8 cellular contexts compared by ENCODE assay signal in genomic region chr11:70397336-70397982, GRCh38. TPM values are rescaled to one million over a fixed set of nuclear protein-coding genes. Genes with fewer than 3 reads are reported as not detected.
DNase-seq lines count a peak whose midpoint lies in the region; ATAC-seq, FAIRE-seq and TF ChIP-seq lines count a peak whose summit lies in the region.

No MANE protein-coding gene starts in this region.

- in situ Hi-C loops in HAP-1 (cut with MboI; ENCODE audit: low sequenced_read_pairs): no loop called here

- peaks cover 21% of the 10 kb centered on the region for H3K4me1 ChIP-seq in CD4-positive, CD25-positive, alpha-beta regulatory T cell (ENCODE audit: control insufficient read depth, insufficient read depth, low read length, poor library complexity, severe bottlenecking)
- H3K4me1 ChIP-seq in HAP-1: peaks cover 10% of the 10 kb centered on the region
- H3K4me1 ChIP-seq in endothelial cell of umbilical vein (ENCODE audit: control insufficient read depth, extremely low read depth, insufficient read depth, low read length): peaks cover 19% of the 10 kb centered on the region

- TF ChIP-seq EP300 in neural cell (conservative IDR thresholded peaks at IDR 0.05; ENCODE audit: poor library complexity, severe bottlenecking): no peak

- H3K27me3 Mint-ChIP-seq in CD4-positive, CD25-positive, alpha-beta regulatory T cell: peaks cover 39% of the 10 kb centered on the region

- CTCF ChIA-PET in endothelial cell of umbilical vein (lab: Charles Lee): interaction anchor here (0.7 to 1.6 kb wide), 2 partner anchors 30 to 66 kb away, joined by 3 to 5 read pairs; no protein-coding TSS in a partner anchor

- H3K4me3 ChIP-seq in CD4-positive, CD25-positive, alpha-beta regulatory T cell (ENCODE audit: low read depth, low read length): peak overlapping the region; percentile 60
- peak overlapping the region; percentile 71 for H3K4me3 ChIP-seq in HAP-1
- peak overlapping the region; percentile 84 to 89 (median 85) for H3K4me3 ChIP-seq in endothelial cell of umbilical vein (replicated peaks in 1 of 3; ENCODE audit: insufficient read depth in 1 of 3, low read depth in 1 of 3, low read length in 3 of 3)
- H3K4me3 ChIP-seq in neural cell (ENCODE audit: low read length): peak overlapping the region; percentile 93

- H2AFZ ChIP-seq in endothelial cell of umbilical vein (ENCODE audit: low read depth, low read length) (peak overlapping the region; percentile 51), neural cell (ENCODE audit: low read depth, low read length) (peak overlapping the region; percentile 97)

- intact Hi-C loops in endothelial cell of umbilical vein (cut with micrococcal nuclease): no loop called here

- no peak for DNase-seq in CD4-positive, CD25-positive, alpha-beta regulatory T cell
- DNase-seq in HAP-1 (ENCODE audit: low spot score in 2 of 2) (peak; percentile 4 to 48), SKM-1 (lab: John Stamatoyannopoulos, UW; ENCODE audit: unreplicated experiment) (peak; percentile 39), endothelial cell of umbilical vein (ENCODE audit: low read depth, low spot score) (no peak), NCI-H1417 treated with DMSO at 0.1 percent for 48 hours (lab: John Stamatoyannopoulos, UW) (no peak)

- H3K27ac Mint-ChIP-seq in CD4-positive, CD25-positive, alpha-beta regulatory T cell: peak overlapping the region in 2 of 3 donors; percentile 31 to 81

- H3K9me3 Mint-ChIP-seq in CD4-positive, CD25-positive, alpha-beta regulatory T cell: no peaks in the 10 kb centered on the region

- no peaks in the 10 kb centered on the region for H3K9me1 ChIP-seq in endothelial cell of umbilical vein (replicated peaks; ENCODE audit: control insufficient read depth, extremely low read depth, insufficient read depth, low read length)

- H3K9ac ChIP-seq in endothelial cell of umbilical vein (replicated peaks; ENCODE audit: extremely low read depth, insufficient read depth, low read length) (peak overlapping the region; percentile 64), neural cell (ENCODE audit: low read length) (peak overlapping the region; percentile 83)

- H3K9me3 ChIP-seq in CD4-positive, CD25-positive, alpha-beta regulatory T cell (ENCODE audit: control insufficient read depth in 2 of 2, low read length in 2 of 2): no peaks in the 10 kb centered on the region
- H3K9me3 ChIP-seq in HAP-1 (no peaks in the 10 kb centered on the region), endothelial cell of umbilical vein (replicated peaks; ENCODE audit: control insufficient read depth, insufficient read depth, low read length) (no peaks in the 10 kb centered on the region), neural cell (ENCODE audit: low read length) (no peaks in the 10 kb centered on the region)

- H3K27ac ChIP-seq in CD4-positive, CD25-positive, alpha-beta regulatory T cell (ENCODE audit: insufficient read depth, low read length, poor library complexity, severe bottlenecking): no peak overlapping the region
- H3K27ac ChIP-seq in endothelial cell of umbilical vein (ENCODE audit: insufficient read depth, low read depth, low read length) (peak overlapping the region; percentile 7), neural cell (ENCODE audit: low read length) (no peak overlapping the region)

- H3K36me3 ChIP-seq in CD4-positive, CD25-positive, alpha-beta regulatory T cell (ENCODE audit: control insufficient read depth, insufficient read depth, low read length): no peaks in the 10 kb centered on the region
- peaks cover 27% of the 10 kb centered on the region for H3K36me3 ChIP-seq in HAP-1 (replicated peaks)
- H3K36me3 ChIP-seq in endothelial cell of umbilical vein (ENCODE audit: control insufficient read depth in 2 of 2, extremely low read depth in 1 of 2, insufficient read depth in 2 of 2, low read length in 2 of 2): no peaks in the 10 kb centered on the region
- no peaks in the 10 kb centered on the region for H3K36me3 ChIP-seq in neural cell (ENCODE audit: insufficient read depth, low read length)

- dilution Hi-C loops in endothelial cell of umbilical vein (cut with MboI; ENCODE audit: extremely low pct_ligation_motif_present, low sequenced_read_pairs): no loop called here

- peak overlapping the region; percentile 85 to 92 (median 90) for H3K4me3 Mint-ChIP-seq in CD4-positive, CD25-positive, alpha-beta regulatory T cell

- H3K4me2 ChIP-seq in endothelial cell of umbilical vein (ENCODE audit: insufficient read depth, low read length): peak overlapping the region; percentile 87
- H3K4me2 ChIP-seq in neural cell (ENCODE audit: low read length): peak overlapping the region; percentile 74

- H3K79me2 ChIP-seq in endothelial cell of umbilical vein (ENCODE audit: control insufficient read depth, insufficient read depth, low read length) (peaks cover 50% of the 10 kb centered on the region), neural cell (replicated peaks; ENCODE audit: insufficient read depth, low read length) (peaks cover 33% of the 10 kb centered on the region)

- H3K9me2 ChIP-seq in neural cell (ENCODE audit: insufficient read depth, low read length): no peaks in the 10 kb centered on the region

- H4K20me1 ChIP-seq in endothelial cell of umbilical vein (replicated peaks; ENCODE audit: control insufficient read depth, extremely low read depth, insufficient read depth, low read length): no peaks in the 10 kb centered on the region
- no peaks in the 10 kb centered on the region for H4K20me1 ChIP-seq in neural cell (ENCODE audit: insufficient read depth)

- no peak for TF ChIP-seq RAD21 in neural cell (conservative IDR thresholded peaks at IDR 0.05)

- no peaks in the 10 kb centered on the region for H3F3A ChIP-seq in neural cell (ENCODE audit: insufficient read depth, low read length, poor library complexity, severe bottlenecking)

- TF ChIP-seq POLR2A in endothelial cell of umbilical vein (IDR thresholded peaks at IDR 0.05; ENCODE audit: low read depth, low read length): no peak

- no TSS peak for BruUV-seq in endothelial cell of umbilical vein (replicated peaks; lab: Mats Ljungman, UMichigan)

- peak; percentile 21 for FAIRE-seq in endothelial cell of umbilical vein (lab: Jason Lieb, UNC)

- peaks cover 7% of the 10 kb centered on the region for H3K27me3 ChIP-seq in CD4-positive, CD25-positive, alpha-beta regulatory T cell (ENCODE audit: control insufficient read depth, insufficient read depth, low read length)
- H3K27me3 ChIP-seq in HAP-1 (ENCODE audit: low read depth): no peaks in the 10 kb centered on the region
- H3K27me3 ChIP-seq in endothelial cell of umbilical vein (ENCODE audit: control insufficient read depth in 2 of 2, insufficient read depth in 2 of 2, low read length in 2 of 2): no peaks in the 10 kb centered on the region
- no peaks in the 10 kb centered on the region for H3K27me3 ChIP-seq in neural cell (ENCODE audit: insufficient read depth, low read depth, low read length)

- H3K36me3 Mint-ChIP-seq in CD4-positive, CD25-positive, alpha-beta regulatory T cell: no peaks in the 10 kb centered on the region

- no peak for TF ChIP-seq CTCF in endothelial cell of umbilical vein (IDR thresholded peaks at IDR 0.05; ENCODE audit: extremely low read depth in 1 of 2, insufficient read depth in 1 of 2, low read depth in 1 of 2, low read length in 2 of 2)
- no peak for TF ChIP-seq CTCF in neural cell (IDR thresholded peaks at IDR 0.05; ENCODE audit: poor library complexity, severe bottlenecking)

- H3K4me1 Mint-ChIP-seq in CD4-positive, CD25-positive, alpha-beta regulatory T cell: peaks cover 8 to 15% (median 11%) of the 10 kb centered on the region in 4 donors

- POLR2A ChIA-PET in endothelial cell of umbilical vein (lab: Charles Lee): no interaction called here

- no peak for ATAC-seq in CD4-positive, CD25-positive, alpha-beta regulatory T cell (ENCODE audit: low read depth in 2 of 2)
- ATAC-seq in GM21381 (IDR thresholded peaks at IDR 0.05; ENCODE audit: unreplicated experiment) (no peak), HG02571 (IDR thresholded peaks at IDR 0.05; ENCODE audit: unreplicated experiment) (no peak)

TF ChIP-seq in endothelial cell of umbilical vein, 7 proteins besides CTCF, POLR2A, EP300 and RAD21:
- no peak for TF ChIP-seq MAX (IDR thresholded peaks at IDR 0.05; ENCODE audit: insufficient read depth, insufficient read length)

TF ChIP-seq in neural cell, 6 proteins besides CTCF, POLR2A, EP300 and RAD21 (continues in another document):
- no peak for TF ChIP-seq POLR2AphosphoS5 (IDR thresholded peaks at IDR 0.05)
- TF ChIP-seq TAF1 (IDR thresholded peaks at IDR 0.05; ENCODE audit: low read depth): no peak
- no peak for TF ChIP-seq SMC3 (conservative IDR thresholded peaks at IDR 0.05; ENCODE audit: poor library complexity)

RNA-seq across cellular contexts. Expression of gene CTTN, which starts 0.9 kb away (rescaled TPM):
- 5.4 TPM for total RNA-seq in CD4-positive, CD25-positive, alpha-beta regulatory T cell
- under 1 TPM in 1 of 4 donors, not detected in 3; 0.37 TPM for polyA plus RNA-seq in CD4-positive, CD25-positive, alpha-beta regulatory T cell
- total RNA-seq in endothelial cell of umbilical vein: 307 and 330 TPM in 2 replicates
- polyA plus RNA-seq in endothelial cell of umbilical vein (148 and 161 TPM in 2 replicates), neural cell (220 and 243 TPM in 2 replicates)
- polyA plus RNA-seq in endothelial cell of umbilical vein (2011; cell fraction: cytosol; rRNA removed): 116 and 122 TPM in 2 replicates
- 806 and 835 TPM in 2 replicates for polyA plus RNA-seq in endothelial cell of umbilical vein (2011; cell fraction: nucleus; rRNA removed)
- 217 and 272 TPM in 2 replicates for polyA plus RNA-seq in endothelial cell of umbilical vein (2012)
- polyA minus RNA-seq in endothelial cell of umbilical vein (252 and 259 TPM in 2 replicates), neural cell (160 and 190 TPM in 2 replicates)
- 70.9 TPM for polyA minus RNA-seq in endothelial cell of umbilical vein (2011; cell fraction: cytosol; rRNA and poly(A)+ RNA removed)
- polyA minus RNA-seq in endothelial cell of umbilical vein (2011; cell fraction: nucleus; rRNA and poly(A)+ RNA removed): 212 and 217 TPM in 2 replicates

Comparison
In these comparisons a context has a peak if more than half of its experiments do, and no peak if none do; other contexts are left out.
1. DNase-seq: peak in HAP-1 (2 of 2) and SKM-1 (single experiment); none in CD4-positive, CD25-positive, alpha-beta regulatory T cell (0 of 3), endothelial cell of umbilical vein (single experiment) and NCI-H1417 treated with DMSO at 0.1 percent for 48 hours (single experiment).
2. RNA of gene CTTN, which starts 0.9 kb away (polyA plus RNA-seq): 220 to 243 TPM in neural cell and 116 to 835 TPM in endothelial cell of umbilical vein; 0.37 TPM in CD4-positive, CD25-positive, alpha-beta regulatory T cell; every median in the first group is over 10 times any median in the second.
3. Peak in every context shown above with its lines, with median percentiles within 50 percentile points of each other: H3K4me3 ChIP-seq.